In genomic region chr22:31211862-31212730, GRCh38 we compare ENCODE assay signal across 8 cellular contexts. TPM values are rescaled to one million over a fixed set of nuclear protein-coding genes. Genes with fewer than 3 reads are reported as not detected.
DNase-seq lines count a peak whose midpoint lies in the region; ATAC-seq and TF ChIP-seq lines count a peak whose summit lies in the region.

TSS of gene LIMK2 (plus strand) at chr22:31212298. CDS start at chr22:31212409, 111 bp downstream.

- ATAC-seq in GM19324 (IDR thresholded peaks at IDR 0.05; ENCODE audit: low FRiP score, unreplicated experiment) (peak; percentile 84), HG03469 (IDR thresholded peaks at IDR 0.05; ENCODE audit: unreplicated experiment) (peak; percentile 60)

- intact Hi-C loops in colonic mucosa (cut with DNase I) = no loop called here

- peak; percentile 62 for TF ChIP-seq CTCF in colonic mucosa (IDR thresholded peaks at IDR 0.05)

- H3K36me3 ChIP-seq in BLaER1 (no peaks in the 10 kb centered on the region), colonic mucosa (no peaks in the 10 kb centered on the region)

- H3K9ac ChIP-seq in BLaER1 = peak within 1 kb of the TSS; percentile 93
- H3K9ac ChIP-seq in colonic mucosa (ENCODE audit: low read depth in 2 of 2, low read length in 2 of 2) = peak within 1 kb of the TSS; percentile 93 to 98

- DNase-seq in NCI-H526 (lab: John Stamatoyannopoulos, UW) (peak; percentile 78 to 98), colonic mucosa (peak; percentile 98)
- peak; percentile 98 for DNase-seq in activated CD4-positive, alpha-beta T cell treated with anti-CD3 and anti-CD28 coated beads for 48 hours
- DNase-seq in stimulated activated CD4-positive, alpha-beta T cell treated with anti-CD3 and anti-CD28 coated beads, Interleukin-1b, Interleukin-23, amount 100 ng/mL, for 4 hours (ENCODE audit: low read depth in 2 of 2) = peak; percentile 96 to 99

- H3K27ac ChIP-seq in BLaER1 (peak within 1 kb of the TSS; percentile 86), colonic mucosa (peak within 1 kb of the TSS; percentile 82), layer of hippocampus (ENCODE audit: low read depth, low read length) (peak within 1 kb of the TSS; percentile 58)

- H3K9me3 ChIP-seq in BLaER1 (no peaks in the 10 kb centered on the region), colonic mucosa (no peaks in the 10 kb centered on the region)

- H3K4me1 ChIP-seq in BLaER1 (peaks cover 66% of the 10 kb centered on the region), colonic mucosa (peaks cover 15% of the 10 kb centered on the region)

- H3K4me3 ChIP-seq in BLaER1 = peak within 1 kb of the TSS; percentile 94
- peak within 1 kb of the TSS; percentile 91 for H3K4me3 ChIP-seq in colonic mucosa

- H3K27me3 ChIP-seq in BLaER1 (no peaks in the 10 kb centered on the region), colonic mucosa (no peaks in the 10 kb centered on the region), layer of hippocampus (ENCODE audit: control insufficient read depth, insufficient read depth, low read length) (no peaks in the 10 kb centered on the region)

- H4K20me1 ChIP-seq in BLaER1 = peaks cover 15% of the 10 kb centered on the region; the same call in 1 of the 2 replicates

- H3K4me2 ChIP-seq in BLaER1 = peak within 1 kb of the TSS; percentile 97

RNA-seq across cellular contexts. Expression of gene LIMK2, which starts in this region (rescaled TPM):
- total RNA-seq in colonic mucosa = 100 to 1,000 TPM in 1 of 2 donors, 10 to 100 TPM in 1; 88.0 to 109 TPM

Comparison
In these comparisons a context has a peak if more than half of its experiments do, and no peak if none do; other contexts are left out.
1. Peak in every context shown above with its lines: DNase-seq, ATAC-seq, H3K4me3 ChIP-seq and H3K27ac ChIP-seq.